10 cellular contexts compared by ENCODE assay signal in the genomic region with DNA sequence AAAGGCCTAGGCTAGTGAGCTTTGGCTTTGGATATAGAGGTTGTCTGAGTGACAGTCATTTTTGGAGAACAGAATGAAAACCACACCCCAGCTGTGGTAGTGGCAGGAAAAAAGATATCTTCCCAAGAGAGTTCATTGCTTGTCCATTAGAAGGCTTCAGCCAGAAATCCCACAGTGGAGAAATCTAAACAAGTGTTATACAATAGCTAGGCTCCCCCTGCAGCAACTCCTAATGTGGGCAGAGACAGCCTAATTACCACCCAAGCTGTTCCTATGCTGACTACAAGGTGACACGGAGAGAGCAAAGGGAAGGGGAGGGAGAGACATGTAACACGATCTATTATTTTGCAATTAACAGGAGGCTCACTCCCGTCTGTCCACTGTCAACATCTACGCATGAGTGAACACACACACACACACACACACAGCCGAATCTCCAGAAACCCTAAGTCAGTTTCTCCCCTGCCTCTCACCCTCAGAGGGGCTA.
DNase-seq lines count a peak whose midpoint lies in the region; TF ChIP-seq lines count a peak whose summit lies in the region.
"Had no signal": no experiment of that assay in that cellular context is flagged by ENCODE, and none has a peak within 500 bp of the region (broad histone marks: within the 10 kb centered on the region; RNA-seq: fewer than 3 reads in every experiment).

No MANE protein-coding gene starts in this region.

- peaks cover 2% of the 10 kb centered on the region for H3K9me3 Mint-ChIP-seq in neural crest cell
- H3K9me3 Mint-ChIP-seq in activated naive CD4-positive, alpha-beta T cell treated with anti-CD3 and anti-CD28 coated beads, Interleukin-2, amount 10 ng/mL, durations not matched to agents 7 days and 5 days = no peaks in the 10 kb centered on the region

- no peak overlapping the region for H3K4me3 Mint-ChIP-seq in neural crest cell
- H3K4me3 Mint-ChIP-seq in activated naive CD4-positive, alpha-beta T cell treated with anti-CD3 and anti-CD28 coated beads, Interleukin-2, amount 10 ng/mL, durations not matched to agents 7 days and 5 days = no peak overlapping the region
- H3K4me3 Mint-ChIP-seq: brain had no signal

- no peaks in the 10 kb centered on the region for H3K36me3 Mint-ChIP-seq in neural crest cell (ENCODE audit: low read depth)
- no peaks in the 10 kb centered on the region for H3K36me3 Mint-ChIP-seq in activated naive CD4-positive, alpha-beta T cell treated with anti-CD3 and anti-CD28 coated beads, Interleukin-2, amount 10 ng/mL, durations not matched to agents 7 days and 5 days
- H3K36me3 Mint-ChIP-seq: brain had no signal

- CTCF ChIA-PET in activated naive CD4-positive, alpha-beta T cell treated with anti-CD3 and anti-CD28 coated beads, Interleukin-2, amount 10 ng/mL, durations not matched to agents 7 days and 5 days (lab: Charles Lee) = no interaction called here

- DNase-seq in H4 (ENCODE audit: low spot score) (peak; percentile 74), NCI-H446 (lab: John Stamatoyannopoulos, UW) (peak; percentile 77 to 80), cerebellar nuclear complex (lab: John Stamatoyannopoulos, UW) (peak; percentile 15 to 62), neural crest cell (ENCODE audit: low read depth, low spot score) (no peak), amniotic stem cell (lab: John Stamatoyannopoulos, UW) (no peak), NOMO-1 (lab: John Stamatoyannopoulos, UW; ENCODE audit: unreplicated experiment in 2 of 2) (no peak), foreskin melanocyte (no peak)
- DNase-seq in activated naive CD4-positive, alpha-beta T cell treated with anti-CD3 and anti-CD28 coated beads, Interleukin-2, amount 10 ng/mL, durations not matched to agents 7 days and 5 days = no peak
- DNase-seq: DND-41 had no signal

- no peaks in the 10 kb centered on the region for H3K4me1 Mint-ChIP-seq in neural crest cell
- H3K4me1 Mint-ChIP-seq in activated naive CD4-positive, alpha-beta T cell treated with anti-CD3 and anti-CD28 coated beads, Interleukin-2, amount 10 ng/mL, durations not matched to agents 7 days and 5 days = no peaks in the 10 kb centered on the region

- H3K27me3 Mint-ChIP-seq in neural crest cell (ENCODE audit: low read depth) = no peaks in the 10 kb centered on the region
- no peaks in the 10 kb centered on the region for H3K27me3 Mint-ChIP-seq in activated naive CD4-positive, alpha-beta T cell treated with anti-CD3 and anti-CD28 coated beads, Interleukin-2, amount 10 ng/mL, durations not matched to agents 7 days and 5 days

- H3K27ac Mint-ChIP-seq in neural crest cell (ENCODE audit: unreplicated experiment) = peak overlapping the region; percentile 83
- no peak overlapping the region for H3K27ac Mint-ChIP-seq in activated naive CD4-positive, alpha-beta T cell treated with anti-CD3 and anti-CD28 coated beads, Interleukin-2, amount 10 ng/mL, durations not matched to agents 7 days and 5 days
- H3K27ac Mint-ChIP-seq: brain had no signal

- TF ChIP-seq CTCF in neural crest cell (conservative IDR thresholded peaks at IDR 0.05) = no peak

Comparison
In these comparisons a context has a peak if more than half of its experiments do, and no peak if none do; other contexts are left out.
1. DNase-seq: peak in H4 (single experiment), NCI-H446 (2 of 2) and cerebellar nuclear complex (2 of 2); none in neural crest cell (single experiment), amniotic stem cell (single experiment), NOMO-1 (0 of 2), activated naive CD4-positive, alpha-beta T cell treated with anti-CD3 and anti-CD28 coated beads, Interleukin-2, amount 10 ng/mL, durations not matched to agents 7 days and 5 days (single experiment) and foreskin melanocyte (single experiment).